ENCODE assay signal across 23 cellular contexts in genomic region chr10:123766761-123767160, GRCh38.
"Had no signal": no experiment of that assay in that cellular context is flagged by ENCODE, and none has a peak within 500 bp of the region (broad histone marks: within the 10 kb centered on the region; RNA-seq: fewer than 3 reads in every experiment).

No MANE protein-coding gene starts in this region.

- H3K9me3 ChIP-seq: adrenal gland, esophagus squamous epithelium, left lung, tibial artery had no signal

- H3K27me3 ChIP-seq: adrenal gland, esophagus squamous epithelium, tibial artery had no signal

- DNase-seq: activated B cell treated with CpG ODN at 0.5 μM for 24 hours; activated CD4-positive, alpha-beta T cell treated with anti-CD3 and anti-CD28 coated beads for 36 hours; activated CD4-positive, alpha-beta T cell treated with anti-CD3 and anti-CD28 coated beads, Interleukin-2, amount 50 U/mL, for 4 hours; activated CD8-positive, alpha-beta memory T cell treated with anti-CD3 and anti-CD28 coated beads for 24 hours; activated CD8-positive, alpha-beta memory T cell treated with anti-CD3 and anti-CD28 coated beads, Interleukin-2, amount 50 U/mL, for 4 hours; activated T-cell treated with anti-CD3 and anti-CD28 coated beads, Interleukin-2, amount 50 U/mL, for 24 hours; adrenal gland; cerebellar nuclear complex; endodermal cell; esophagus squamous epithelium; foreskin fibroblast; immature natural killer cell; kidney glomerular epithelial cell; left lung; naive thymus-derived CD8-positive, alpha-beta T cell; retina; stimulated activated CD4-positive, alpha-beta T cell treated with anti-CD3 and anti-CD28 coated beads, Interleukin-4, amount 100 ng/mL, for 24 hours; stimulated activated naive CD4-positive, alpha-beta T cell treated with Interleukin-2 at 50 U/mL for 16 hours; tibial artery had no signal

- H3K4me1 ChIP-seq: adrenal gland, esophagus squamous epithelium, left lung, tibial artery had no signal

- H3K4me3 ChIP-seq: adrenal gland, coronary artery, esophagus squamous epithelium, left lung, lung, tibial artery had no signal

- ATAC-seq: activated CD4-positive, alpha-beta T cell treated with anti-CD3 and anti-CD28 coated beads for 36 hours; activated naive CD4-positive, alpha-beta T cell treated with anti-CD3 and anti-CD28 coated beads, Interleukin-2, amount 50 U/mL, for 72 hours; activated T-helper 17 cell treated with anti-CD3 and anti-CD28 coated beads, Interleukin-2, amount 50 U/mL, for 72 hours; left lung; naive thymus-derived CD8-positive, alpha-beta T cell had no signal

- H3K27ac ChIP-seq: adrenal gland, esophagus squamous epithelium, left lung, tibial artery had no signal

- H3K36me3 ChIP-seq: adrenal gland, esophagus squamous epithelium, left lung had no signal
